Comparison of ENCODE assay signal across 1 cellular context in genomic region chr16:2235695-2236361, GRCh38.
TF ChIP-seq lines count a peak whose summit lies in the region.

No MANE protein-coding gene starts in this region.

TF ChIP-seq in HepG2, 621 proteins besides CTCF, POLR2A, EP300 and RAD21:
- TF ChIP-seq AKAP8 (CRISPR knock-in tag; IDR thresholded peaks at IDR 0.05) (0 out of 2 replicates have a peak, but pooled peaks have one; percentile 14), AGO2 (optimal IDR thresholded peaks at IDR 0.05; ENCODE audit: low read depth, low read length) (peak; percentile 37), ZXDC (CRISPR knock-in tag; IDR thresholded peaks at IDR 0.05) (0 out of 2 replicates have a peak, but pooled peaks have one; percentile 9), ZNF432 (CRISPR knock-in tag; IDR thresholded peaks at IDR 0.05; ENCODE audit: borderline replicate concordance) (no peak), POLR2G (IDR thresholded peaks at IDR 0.05; ENCODE audit: low read depth, low read length) (peak; percentile 40; the same call in 1 of the 2 replicates)
